In the genomic region with DNA sequence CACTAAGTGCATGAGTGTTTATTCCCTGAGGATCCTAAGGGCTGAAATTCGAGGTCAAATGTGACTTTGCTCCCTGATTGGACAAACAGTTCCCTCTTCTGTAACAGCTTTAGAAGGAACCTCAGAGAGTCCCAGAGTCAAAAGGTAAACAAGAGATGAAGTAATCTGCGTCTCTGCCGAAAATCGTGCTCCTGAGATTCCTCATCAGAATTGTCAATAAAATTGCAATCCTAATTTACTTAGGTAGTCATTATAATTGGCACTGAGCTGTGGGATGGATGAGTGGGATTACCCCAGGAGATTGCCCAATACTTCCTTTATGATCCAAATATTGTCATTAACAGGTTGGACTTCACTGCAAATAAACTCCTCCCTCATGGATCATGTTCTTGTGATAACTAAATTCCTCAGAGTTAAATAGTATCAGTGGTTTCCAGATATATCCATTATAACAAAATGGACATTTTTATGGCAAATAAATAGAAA, we compare ENCODE assay signal across 8 cellular contexts. TPM values are rescaled to one million over a fixed set of nuclear protein-coding genes. Genes with fewer than 3 reads are reported as not detected.
DNase-seq lines count a peak whose midpoint lies in the region; ATAC-seq, FAIRE-seq and TF ChIP-seq lines count a peak whose summit lies in the region.

No MANE protein-coding gene starts in this region.

- no peaks in the 10 kb centered on the region for H3K27me3 Mint-ChIP-seq in astrocyte (ENCODE audit: low read depth, unreplicated experiment)

- H3K27me3 ChIP-seq in HAP-1 (ENCODE audit: low read depth) (no peaks in the 10 kb centered on the region), astrocyte (ENCODE audit: insufficient read depth, low read length) (no peaks in the 10 kb centered on the region), lung (ENCODE audit: control insufficient read depth, insufficient read depth) (no peaks in the 10 kb centered on the region)

- DNase-seq in ACHN (peak; percentile 11), HAP-1 (ENCODE audit: low spot score in 2 of 2) (peak in 1 of 2 experiments; percentile 4), astrocyte (ENCODE audit: low read depth) (no peak), lung (ENCODE audit: low spot score) (no peak), amniotic stem cell (lab: John Stamatoyannopoulos, UW) (no peak), SHP77 (lab: John Stamatoyannopoulos, UW) (no peak), NCI-H2107 treated with DMSO at 0.1 percent for 48 hours (lab: John Stamatoyannopoulos, UW; ENCODE audit: unreplicated experiment) (no peak)

- H3K27ac Mint-ChIP-seq in astrocyte (ENCODE audit: unreplicated experiment), result no peak overlapping the region

- FAIRE-seq in astrocyte (lab: Jason Lieb, UNC), result no peak

- H3K4me1 Mint-ChIP-seq in astrocyte (ENCODE audit: low read depth, unreplicated experiment), result peaks cover 9% of the 10 kb centered on the region

- no peak for TF ChIP-seq CTCF in astrocyte (IDR thresholded peaks at IDR 0.05; ENCODE audit: insufficient read depth, low read depth, low read length)
- TF ChIP-seq CTCF in lung (IDR thresholded peaks at IDR 0.05; ENCODE audit: control extremely low read depth, extremely low read depth), result no peak

- peak overlapping the region; percentile 97 for H3K4me3 ChIP-seq in HAP-1
- H3K4me3 ChIP-seq in astrocyte (ENCODE audit: insufficient read depth, low read depth, low read length), result peak overlapping the region; percentile 85
- H3K4me3 ChIP-seq in lung, result peak overlapping the region; percentile 78

- H3K9me3 Mint-ChIP-seq in astrocyte (ENCODE audit: unreplicated experiment), result peaks cover 2% of the 10 kb centered on the region

- peak overlapping the region; percentile 96 for H3K4me3 Mint-ChIP-seq in astrocyte (ENCODE audit: unreplicated experiment)

- H3K9me3 ChIP-seq in HAP-1 (no peaks in the 10 kb centered on the region), astrocyte (ENCODE audit: insufficient read depth, low read depth, low read length) (no peaks in the 10 kb centered on the region), lung (ENCODE audit: control insufficient read depth in 2 of 2, insufficient read depth in 1 of 2, low read length in 1 of 2) (no peaks in the 10 kb centered on the region)

- peak overlapping the region; percentile 89 for H3K9ac ChIP-seq in astrocyte (ENCODE audit: low read length)

- 5 to 7% methylated on average over 4 of the region's 4 CpGs for WGBS in lung, 2 donors

- peaks cover 34% of the 10 kb centered on the region for H3K79me2 ChIP-seq in astrocyte (ENCODE audit: insufficient read depth, low read length)

- in situ Hi-C loops in ACHN (cut with HindIII; ENCODE audit: low pct_ligation_motif_present, low pct_unique_long_range_greater_than_20kb, low sequenced_read_pairs) (no loop called here), HAP-1 (cut with MboI; ENCODE audit: low sequenced_read_pairs) (no loop called here)

- peak; percentile 1 for ATAC-seq in lung (ENCODE audit: insufficient read depth, low FRiP score)
- ATAC-seq in GM18517 (IDR thresholded peaks at IDR 0.05; ENCODE audit: unreplicated experiment), result no peak

- H3K27ac ChIP-seq in astrocyte (ENCODE audit: low read depth, low read length) (peak overlapping the region; percentile 90), lung (ENCODE audit: low read depth in 1 of 2, low read length in 1 of 2) (no peak overlapping the region)

- H2AFZ ChIP-seq in astrocyte (ENCODE audit: low read depth, low read length), result peak overlapping the region; percentile 93

- no peaks in the 10 kb centered on the region for H3K36me3 Mint-ChIP-seq in astrocyte (ENCODE audit: low read depth, unreplicated experiment)

- peaks cover 16% of the 10 kb centered on the region for H4K20me1 ChIP-seq in astrocyte (ENCODE audit: insufficient read depth, low read length)

- peak overlapping the region; percentile 97 for H3K4me2 ChIP-seq in astrocyte (ENCODE audit: low read length)

- H3K4me1 ChIP-seq in HAP-1, result peaks cover 6% of the 10 kb centered on the region; the same call in 1 of the 2 replicates
- H3K4me1 ChIP-seq in astrocyte (ENCODE audit: insufficient read depth, low read length), result peaks cover 5% of the 10 kb centered on the region
- H3K4me1 ChIP-seq in lung (ENCODE audit: control insufficient read depth in 2 of 2, insufficient read depth in 2 of 2, low read length in 2 of 2), result peaks cover 1 to 16% of the 10 kb centered on the region in 2 donors

- peaks cover 3% of the 10 kb centered on the region; the same call in 1 of the 2 replicates for H3K36me3 ChIP-seq in HAP-1 (replicated peaks)
- H3K36me3 ChIP-seq in astrocyte (ENCODE audit: insufficient read depth, low read length), result no peaks in the 10 kb centered on the region
- no peaks in the 10 kb centered on the region for H3K36me3 ChIP-seq in lung (ENCODE audit: control insufficient read depth in 2 of 2, insufficient read depth in 2 of 2, low read length in 2 of 2)

RNA-seq across cellular contexts. Expression of gene SUCLG1, which starts 0.9 kb away (rescaled TPM):
- total RNA-seq in astrocyte, result 50.6 and 54.8 TPM in 2 replicates
- total RNA-seq in lung, result 10 to 100 TPM; 56.2 to 87.4 TPM
- polyA plus RNA-seq in lung, result 10 to 100 TPM; 61.0 to 66.7 TPM

RNA-seq across cellular contexts. Expression of gene DNAH6, which starts 56.3 kb away (rescaled TPM):
- total RNA-seq in astrocyte (0.20 and 0.24 TPM in 2 replicates), lung (10 to 100 TPM; 15.1 to 16.9 TPM)
- polyA plus RNA-seq in lung, result 1 to 10 TPM; 1.9 TPM

Comparison
In these comparisons a context has a peak if more than half of its experiments do, and no peak if none do; other contexts are left out.
1. RNA of gene DNAH6, which starts 56.3 kb away (total RNA-seq): 15.1 to 16.9 TPM in lung; 0.20 to 0.24 TPM in astrocyte; every median in the first group is over 10 times any median in the second.
2. Peak in every context shown above with its lines, with median percentiles within 50 percentile points of each other: H3K4me3 ChIP-seq.